ENCODE assay signal across 22 cellular contexts in genomic region chr1:28196330-28196729, GRCh38. TPM values are rescaled to one million over a fixed set of nuclear protein-coding genes. Genes with fewer than 3 reads are reported as not detected.
A peak's percentile ranks its signal among the peaks of the same experiment; 100 is the strongest.
DNase-seq lines count a peak whose midpoint lies in the region; ATAC-seq and TF ChIP-seq lines count a peak whose summit lies in the region.
"Had no signal": no experiment of that assay in that cellular context is flagged by ENCODE, and none has a peak within 500 bp of the region (broad histone marks: within the 10 kb centered on the region; RNA-seq: fewer than 3 reads in every experiment).

No MANE protein-coding gene starts in this region.

- intact Hi-C loops in activated T-helper 1 cell treated with anti-CD3 and anti-CD28 coated beads, Interleukin-12 subunit alpha, Interleukin-12 subunit beta, Interleukin-2, Interleukin-4 antibody, amounts not matched to agents 30 ng/mL and 10 ng/mL and 1 ng/mL, durations not matched to agents 14 hours and 24 hours and 36 hours (cut with micrococcal nuclease) = no loop called here

- H3K9ac ChIP-seq in HUES48 (ENCODE audit: low read depth, low read length) = no peak overlapping the region
- no peak overlapping the region for H3K9ac ChIP-seq in iPS-20b (ENCODE audit: low read depth, low read length)

- H3K27me3 Mint-ChIP-seq in activated T-helper 1 cell treated with anti-CD3 and anti-CD28 coated beads, Interleukin-12 subunit alpha, Interleukin-12 subunit beta, Interleukin-2, Interleukin-4 antibody, amounts not matched to agents 30 ng/mL and 10 ng/mL and 1 ng/mL, durations not matched to agents 14 hours and 24 hours and 36 hours (ENCODE audit: insufficient read depth) = peaks cover under 1% of the 10 kb centered on the region
- H3K27me3 Mint-ChIP-seq in nephron progenitor cell (ENCODE audit: low read depth, poor library complexity) = no peaks in the 10 kb centered on the region
- H3K27me3 Mint-ChIP-seq: stimulated activated naive CD8-positive, alpha-beta T cell treated with anti-CD3 and anti-CD28 coated beads, Interleukin-15, Interleukin-2, amounts not matched to agents 100 ng/mL and 50 ng/mL, for 24 hours; T-cell had no signal

- H3K36me3 ChIP-seq in HUES48 (ENCODE audit: control insufficient read depth, insufficient read depth, low read length) (peaks cover 30% of the 10 kb centered on the region), iPS-20b (ENCODE audit: insufficient read depth, low read depth, low read length) (peaks cover 34% of the 10 kb centered on the region)

- H3K27me3 ChIP-seq in HUES48 (ENCODE audit: control insufficient read depth, insufficient read depth, low read length) (no peaks in the 10 kb centered on the region), iPS-20b (ENCODE audit: insufficient read depth, low read length) (no peaks in the 10 kb centered on the region)
- H3K27me3 ChIP-seq: dorsolateral prefrontal cortex, SJSA1, vagina had no signal

- H3K4me3 ChIP-seq in HUES48 (ENCODE audit: low read depth, low read length) = no peak overlapping the region
- peak overlapping the region; percentile 23; the same call in 1 of the 2 replicates for H3K4me3 ChIP-seq in iPS-20b (ENCODE audit: low read length)
- H3K4me3 ChIP-seq: dorsolateral prefrontal cortex, psoas muscle, SJSA1, thoracic aorta, vagina had no signal

- peaks cover 47% of the 10 kb centered on the region for H3K36me3 Mint-ChIP-seq in activated T-helper 1 cell treated with anti-CD3 and anti-CD28 coated beads, Interleukin-12 subunit alpha, Interleukin-12 subunit beta, Interleukin-2, Interleukin-4 antibody, amounts not matched to agents 30 ng/mL and 10 ng/mL and 1 ng/mL, durations not matched to agents 14 hours and 24 hours and 36 hours (ENCODE audit: low read depth)
- H3K36me3 Mint-ChIP-seq in nephron progenitor cell (ENCODE audit: low read depth) = peaks cover 25% of the 10 kb centered on the region

- H3K4me1 Mint-ChIP-seq in activated T-helper 1 cell treated with anti-CD3 and anti-CD28 coated beads, Interleukin-12 subunit alpha, Interleukin-12 subunit beta, Interleukin-2, Interleukin-4 antibody, amounts not matched to agents 30 ng/mL and 10 ng/mL and 1 ng/mL, durations not matched to agents 14 hours and 24 hours and 36 hours (ENCODE audit: low read depth) = peaks cover 46% of the 10 kb centered on the region
- H3K4me1 Mint-ChIP-seq in nephron progenitor cell = peaks cover 27% of the 10 kb centered on the region

- peak overlapping the region; percentile 44 for H3K4me3 Mint-ChIP-seq in activated T-helper 1 cell treated with anti-CD3 and anti-CD28 coated beads, Interleukin-12 subunit alpha, Interleukin-12 subunit beta, Interleukin-2, Interleukin-4 antibody, amounts not matched to agents 30 ng/mL and 10 ng/mL and 1 ng/mL, durations not matched to agents 14 hours and 24 hours and 36 hours
- H3K4me3 Mint-ChIP-seq in nephron progenitor cell = no peak overlapping the region
- H3K4me3 Mint-ChIP-seq: stimulated activated naive CD8-positive, alpha-beta T cell treated with anti-CD3 and anti-CD28 coated beads, Interleukin-15, Interleukin-2, amounts not matched to agents 100 ng/mL and 50 ng/mL, for 24 hours; T-cell had no signal

- DNase-seq in activated T-helper 1 cell treated with anti-CD3 and anti-CD28 coated beads, Interleukin-12 subunit alpha, Interleukin-12 subunit beta, Interleukin-2, Interleukin-4 antibody, amounts not matched to agents 30 ng/mL and 10 ng/mL and 1 ng/mL, durations not matched to agents 14 hours and 24 hours and 36 hours (ENCODE audit: low spot score) = no peak
- DNase-seq in nephron progenitor cell (no peak), activated T-cell treated with anti-CD3 and anti-CD28 coated beads for 4 hours (no peak), HPDE6-E6E7 (ENCODE audit: extremely low spot score) (no peak), H4 (ENCODE audit: low spot score) (no peak)
- DNase-seq: activated effector memory CD4-positive, alpha-beta T cell treated with Interleukin-2 at 50 U/mL for 16 hours; Calu3; NCI-H1048; NCI-H2029; NCI-H526 treated with DMSO at 0.1 percent for 48 hours; nucleus accumbens; psoas muscle had no signal

- no peak overlapping the region for H3K27ac Mint-ChIP-seq in activated T-helper 1 cell treated with anti-CD3 and anti-CD28 coated beads, Interleukin-12 subunit alpha, Interleukin-12 subunit beta, Interleukin-2, Interleukin-4 antibody, amounts not matched to agents 30 ng/mL and 10 ng/mL and 1 ng/mL, durations not matched to agents 14 hours and 24 hours and 36 hours
- peak overlapping the region; percentile 53 for H3K27ac Mint-ChIP-seq in nephron progenitor cell
- H3K27ac Mint-ChIP-seq: stimulated activated naive CD8-positive, alpha-beta T cell treated with anti-CD3 and anti-CD28 coated beads, Interleukin-15, Interleukin-2, amounts not matched to agents 100 ng/mL and 50 ng/mL, for 24 hours; T-cell had no signal

- H3K4me1 ChIP-seq in HUES48 (ENCODE audit: control insufficient read depth, insufficient read depth, low read length) (peaks cover 29% of the 10 kb centered on the region), iPS-20b (ENCODE audit: insufficient read depth, low read length) (peaks cover 17% of the 10 kb centered on the region)
- H3K4me1 ChIP-seq: psoas muscle, SJSA1 had no signal

- ATAC-seq in GM21576 (IDR thresholded peaks at IDR 0.05; ENCODE audit: unreplicated experiment) = no peak
- ATAC-seq: T-cell had no signal

- H3K9me3 Mint-ChIP-seq in activated T-helper 1 cell treated with anti-CD3 and anti-CD28 coated beads, Interleukin-12 subunit alpha, Interleukin-12 subunit beta, Interleukin-2, Interleukin-4 antibody, amounts not matched to agents 30 ng/mL and 10 ng/mL and 1 ng/mL, durations not matched to agents 14 hours and 24 hours and 36 hours = peaks cover 4% of the 10 kb centered on the region
- H3K9me3 Mint-ChIP-seq in nephron progenitor cell = no peaks in the 10 kb centered on the region

- H3K9me3 ChIP-seq in HUES48 (ENCODE audit: control insufficient read depth, insufficient read depth, low read length) = no peaks in the 10 kb centered on the region
- H3K9me3 ChIP-seq in iPS-20b (ENCODE audit: insufficient read depth, low read depth, low read length) = no peaks in the 10 kb centered on the region
- H3K9me3 ChIP-seq: psoas muscle, SJSA1, thoracic aorta, vagina had no signal

- H3K27ac ChIP-seq in HUES48 (ENCODE audit: low read depth, low read length) (peak overlapping the region; percentile 49), iPS-20b (ENCODE audit: low read length) (peak overlapping the region; percentile 70)
- H3K27ac ChIP-seq: C4-2B, psoas muscle, SJSA1, thoracic aorta, vagina had no signal

- TF ChIP-seq CTCF in nephron progenitor cell (IDR thresholded peaks at IDR 0.05) = no peak

RNA-seq across cellular contexts. Expression of gene PTAFR, which starts 19.8 kb away (rescaled TPM):
- 0.24 and 0.62 TPM in 2 replicates for total RNA-seq in activated T-helper 1 cell treated with anti-CD3 and anti-CD28 coated beads, Interleukin-12 subunit alpha, Interleukin-12 subunit beta, Interleukin-2, Interleukin-4 antibody, amounts not matched to agents 30 ng/mL and 10 ng/mL and 1 ng/mL, durations not matched to agents 14 hours and 24 hours and 36 hours
- total RNA-seq in H4 (2014; rRNA removed; shearing (Covaris generic)) = 0.04 TPM in 1 of 2 replicates, not detected in the other

RNA-seq across cellular contexts. Expression of gene DNAJC8, which starts 36.5 kb away (rescaled TPM):
- 95.4 and 97.1 TPM in 2 replicates for total RNA-seq in activated T-helper 1 cell treated with anti-CD3 and anti-CD28 coated beads, Interleukin-12 subunit alpha, Interleukin-12 subunit beta, Interleukin-2, Interleukin-4 antibody, amounts not matched to agents 30 ng/mL and 10 ng/mL and 1 ng/mL, durations not matched to agents 14 hours and 24 hours and 36 hours
- total RNA-seq in H4 (2014; rRNA removed; shearing (Covaris generic)) = 118 and 119 TPM in 2 replicates

RNA-seq across cellular contexts. Expression of gene ATP5IF1, which starts 39.6 kb away (rescaled TPM):
- total RNA-seq in activated T-helper 1 cell treated with anti-CD3 and anti-CD28 coated beads, Interleukin-12 subunit alpha, Interleukin-12 subunit beta, Interleukin-2, Interleukin-4 antibody, amounts not matched to agents 30 ng/mL and 10 ng/mL and 1 ng/mL, durations not matched to agents 14 hours and 24 hours and 36 hours = 128 and 132 TPM in 2 replicates
- 297 and 318 TPM in 2 replicates for total RNA-seq in H4 (2014; rRNA removed; shearing (Covaris generic))
